2 cellular contexts compared by ENCODE assay signal in the genomic region with DNA sequence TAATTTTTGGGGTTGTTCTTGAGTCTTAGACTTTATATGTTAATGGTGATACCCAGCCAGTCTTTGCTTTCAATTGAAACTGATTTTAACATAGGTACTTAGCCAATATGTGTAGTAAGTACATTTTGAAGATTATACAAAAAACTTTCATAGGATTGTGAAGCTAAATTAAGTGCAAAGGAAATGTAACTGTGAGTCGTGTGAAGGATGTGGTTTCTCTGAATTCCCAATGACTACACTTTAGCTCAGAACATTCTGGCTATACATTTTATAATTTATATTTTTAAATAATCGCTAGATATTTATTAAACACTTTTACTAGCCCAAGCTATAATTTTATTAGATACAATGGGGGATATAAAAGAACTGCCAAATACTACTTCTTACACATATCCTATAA.
TF ChIP-seq lines count a peak whose summit lies in the region.

No MANE protein-coding gene starts in this region.

TF ChIP-seq in SK-N-SH, 30 proteins besides CTCF, POLR2A, EP300 and RAD21 (continued from another document):
- no peak for TF ChIP-seq IRF3 (IDR thresholded peaks at IDR 0.05; ENCODE audit: low read depth, low read length)
- TF ChIP-seq, protein P1, sequence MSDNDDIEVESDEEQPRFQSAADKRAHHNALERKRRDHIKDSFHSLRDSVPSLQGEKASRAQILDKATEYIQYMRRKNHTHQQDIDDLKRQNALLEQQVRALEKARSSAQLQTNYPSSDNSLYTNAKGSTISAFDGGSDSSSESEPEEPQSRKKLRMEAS (IDR thresholded peaks at IDR 0.05; ENCODE audit: low read depth) = no peak
- TF ChIP-seq, protein P2, sequence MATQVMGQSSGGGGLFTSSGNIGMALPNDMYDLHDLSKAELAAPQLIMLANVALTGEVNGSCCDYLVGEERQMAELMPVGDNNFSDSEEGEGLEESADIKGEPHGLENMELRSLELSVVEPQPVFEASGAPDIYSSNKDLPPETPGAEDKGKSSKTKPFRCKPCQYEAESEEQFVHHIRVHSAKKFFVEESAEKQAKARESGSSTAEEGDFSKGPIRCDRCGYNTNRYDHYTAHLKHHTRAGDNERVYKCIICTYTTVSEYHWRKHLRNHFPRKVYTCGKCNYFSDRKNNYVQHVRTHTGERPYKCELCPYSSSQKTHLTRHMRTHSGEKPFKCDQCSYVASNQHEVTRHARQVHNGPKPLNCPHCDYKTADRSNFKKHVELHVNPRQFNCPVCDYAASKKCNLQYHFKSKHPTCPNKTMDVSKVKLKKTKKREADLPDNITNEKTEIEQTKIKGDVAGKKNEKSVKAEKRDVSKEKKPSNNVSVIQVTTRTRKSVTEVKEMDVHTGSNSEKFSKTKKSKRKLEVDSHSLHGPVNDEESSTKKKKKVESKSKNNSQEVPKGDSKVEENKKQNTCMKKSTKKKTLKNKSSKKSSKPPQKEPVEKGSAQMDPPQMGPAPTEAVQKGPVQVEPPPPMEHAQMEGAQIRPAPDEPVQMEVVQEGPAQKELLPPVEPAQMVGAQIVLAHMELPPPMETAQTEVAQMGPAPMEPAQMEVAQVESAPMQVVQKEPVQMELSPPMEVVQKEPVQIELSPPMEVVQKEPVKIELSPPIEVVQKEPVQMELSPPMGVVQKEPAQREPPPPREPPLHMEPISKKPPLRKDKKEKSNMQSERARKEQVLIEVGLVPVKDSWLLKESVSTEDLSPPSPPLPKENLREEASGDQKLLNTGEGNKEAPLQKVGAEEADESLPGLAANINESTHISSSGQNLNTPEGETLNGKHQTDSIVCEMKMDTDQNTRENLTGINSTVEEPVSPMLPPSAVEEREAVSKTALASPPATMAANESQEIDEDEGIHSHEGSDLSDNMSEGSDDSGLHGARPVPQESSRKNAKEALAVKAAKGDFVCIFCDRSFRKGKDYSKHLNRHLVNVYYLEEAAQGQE (IDR thresholded peaks at IDR 0.05; ENCODE audit: low read depth, low read length) = no peak
- no peak for TF ChIP-seq FOXM1 (IDR thresholded peaks at IDR 0.05; ENCODE audit: low read depth)

TF ChIP-seq in SK-N-SH treated with all-trans-retinoic acid at 6 μM for 48 hours, 23 proteins besides CTCF, POLR2A, EP300 and RAD21 (continued from another document):
- TF ChIP-seq, protein P3, sequence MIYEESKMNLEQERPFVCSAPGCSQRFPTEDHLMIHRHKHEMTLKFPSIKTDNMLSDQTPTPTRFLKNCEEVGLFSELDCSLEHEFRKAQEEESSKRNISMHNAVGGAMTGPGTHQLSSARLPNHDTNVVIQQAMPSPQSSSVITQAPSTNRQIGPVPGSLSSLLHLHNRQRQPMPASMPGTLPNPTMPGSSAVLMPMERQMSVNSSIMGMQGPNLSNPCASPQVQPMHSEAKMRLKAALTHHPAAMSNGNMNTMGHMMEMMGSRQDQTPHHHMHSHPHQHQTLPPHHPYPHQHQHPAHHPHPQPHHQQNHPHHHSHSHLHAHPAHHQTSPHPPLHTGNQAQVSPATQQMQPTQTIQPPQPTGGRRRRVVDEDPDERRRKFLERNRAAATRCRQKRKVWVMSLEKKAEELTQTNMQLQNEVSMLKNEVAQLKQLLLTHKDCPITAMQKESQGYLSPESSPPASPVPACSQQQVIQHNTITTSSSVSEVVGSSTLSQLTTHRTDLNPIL (CRISPR knock-in tag; IDR thresholded peaks at IDR 0.05; ENCODE audit: low read depth) = no peak
- TF ChIP-seq ZNF8 (CRISPR knock-in tag; IDR thresholded peaks at IDR 0.05) (no peak), ZFP3 (CRISPR knock-in tag; IDR thresholded peaks at IDR 0.05) (no peak), CSDC2 (CRISPR knock-in tag; IDR thresholded peaks at IDR 0.05) (no peak), ISL1 (CRISPR knock-in tag; IDR thresholded peaks at IDR 0.05) (no peak), PPARA (CRISPR knock-in tag; IDR thresholded peaks at IDR 0.05; ENCODE audit: borderline replicate concordance) (no peak), ZNF70 (CRISPR knock-in tag; IDR thresholded peaks at IDR 0.05) (no peak), ARNTL (CRISPR knock-in tag; IDR thresholded peaks at IDR 0.05; ENCODE audit: borderline replicate concordance, low read depth) (no peak), SNAI2 (CRISPR knock-in tag; IDR thresholded peaks at IDR 0.05) (no peak)
- TF ChIP-seq, protein P4, sequence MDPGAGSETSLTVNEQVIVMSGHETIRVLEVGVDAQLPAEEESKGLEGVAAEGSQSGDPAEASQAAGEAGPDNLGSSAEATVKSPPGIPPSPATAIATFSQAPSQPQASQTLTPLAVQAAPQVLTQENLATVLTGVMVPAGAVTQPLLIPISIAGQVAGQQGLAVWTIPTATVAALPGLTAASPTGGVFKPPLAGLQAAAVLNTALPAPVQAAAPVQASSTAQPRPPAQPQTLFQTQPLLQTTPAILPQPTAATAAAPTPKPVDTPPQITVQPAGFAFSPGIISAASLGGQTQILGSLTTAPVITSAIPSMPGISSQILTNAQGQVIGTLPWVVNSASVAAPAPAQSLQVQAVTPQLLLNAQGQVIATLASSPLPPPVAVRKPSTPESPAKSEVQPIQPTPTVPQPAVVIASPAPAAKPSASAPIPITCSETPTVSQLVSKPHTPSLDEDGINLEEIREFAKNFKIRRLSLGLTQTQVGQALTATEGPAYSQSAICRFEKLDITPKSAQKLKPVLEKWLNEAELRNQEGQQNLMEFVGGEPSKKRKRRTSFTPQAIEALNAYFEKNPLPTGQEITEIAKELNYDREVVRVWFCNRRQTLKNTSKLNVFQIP (CRISPR knock-in tag; IDR thresholded peaks at IDR 0.05; ENCODE audit: borderline replicate concordance, low read depth) = no peak
- TF ChIP-seq, protein P5, sequence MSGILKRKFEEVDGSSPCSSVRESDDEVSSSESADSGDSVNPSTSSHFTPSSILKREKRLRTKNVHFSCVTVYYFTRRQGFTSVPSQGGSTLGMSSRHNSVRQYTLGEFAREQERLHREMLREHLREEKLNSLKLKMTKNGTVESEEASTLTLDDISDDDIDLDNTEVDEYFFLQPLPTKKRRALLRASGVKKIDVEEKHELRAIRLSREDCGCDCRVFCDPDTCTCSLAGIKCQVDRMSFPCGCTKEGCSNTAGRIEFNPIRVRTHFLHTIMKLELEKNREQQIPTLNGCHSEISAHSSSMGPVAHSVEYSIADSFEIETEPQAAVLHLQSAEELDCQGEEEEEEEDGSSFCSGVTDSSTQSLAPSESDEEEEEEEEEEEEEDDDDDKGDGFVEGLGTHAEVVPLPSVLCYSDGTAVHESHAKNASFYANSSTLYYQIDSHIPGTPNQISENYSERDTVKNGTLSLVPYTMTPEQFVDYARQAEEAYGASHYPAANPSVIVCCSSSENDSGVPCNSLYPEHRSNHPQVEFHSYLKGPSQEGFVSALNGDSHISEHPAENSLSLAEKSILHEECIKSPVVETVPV (CRISPR knock-in tag; IDR thresholded peaks at IDR 0.05) = no peak
TF ChIP-seq in SK-N-SH treated with all-trans-retinoic acid at 6 μM for 48 hours: peak in this region for 0.
